15 cellular contexts compared by ENCODE assay signal in the genomic region with DNA sequence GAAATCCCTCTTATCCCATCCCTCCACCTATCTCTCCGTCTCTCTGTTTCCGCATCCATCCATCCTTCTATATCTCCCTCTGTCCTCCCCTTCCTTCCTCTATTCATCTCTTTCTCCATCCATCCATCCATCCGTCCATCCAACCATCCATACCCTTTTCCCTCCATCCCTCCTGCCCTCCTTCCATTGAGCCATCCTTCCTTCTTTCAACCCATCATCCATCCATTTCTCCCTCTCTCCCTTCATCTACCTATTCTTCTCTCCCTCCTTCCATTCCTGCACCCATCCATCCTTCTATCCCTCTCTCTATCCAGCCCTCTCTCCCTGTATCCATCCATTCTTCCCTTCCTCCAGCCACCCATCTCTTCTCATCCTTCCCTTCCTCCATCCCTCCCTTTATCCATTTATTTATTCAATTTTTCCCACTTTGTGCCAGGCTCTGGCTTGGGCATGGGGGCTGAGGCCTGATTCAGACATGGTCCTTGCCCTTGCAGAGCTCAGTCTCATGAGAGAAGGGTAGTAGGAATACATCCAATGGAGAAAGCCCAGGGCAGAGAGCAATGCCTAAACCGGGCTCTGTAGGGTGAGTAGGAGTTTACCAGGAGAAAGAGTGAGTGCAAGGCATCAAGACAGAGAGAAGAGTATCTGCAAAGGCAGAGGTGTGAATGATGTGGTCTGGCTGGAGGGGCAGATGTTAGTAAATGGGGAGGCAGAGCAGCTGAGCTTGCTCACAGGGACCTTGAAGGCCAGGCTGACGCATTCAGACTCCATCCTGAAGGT.
"Had no signal": no experiment of that assay in that cellular context is flagged by ENCODE, and none has a peak within 500 bp of the region (broad histone marks: within the 10 kb centered on the region; RNA-seq: fewer than 3 reads in every experiment).

No MANE protein-coding gene starts in this region.

- H3K27ac ChIP-seq: parathyroid adenoma, transverse colon had no signal

- H3K4me1 ChIP-seq: parathyroid adenoma, transverse colon had no signal

- H3K36me3 Mint-ChIP-seq: activated naive CD8-positive, alpha-beta T cell; mesothelial cell of epicardium had no signal

- H3K4me3 ChIP-seq: skin epidermis, transverse colon had no signal

- H3K9me3 ChIP-seq: transverse colon had no signal

- DNase-seq: activated CD4-positive, alpha-beta T cell treated with anti-CD3 and anti-CD28 coated beads for 36 hours; activated CD8-positive, alpha-beta T cell treated with anti-CD3 and anti-CD28 coated beads for 36 hours; activated effector memory CD4-positive, alpha-beta T cell treated with Interleukin-2 at 50 U/mL for 16 hours; activated T-cell treated with anti-CD3 and anti-CD28 coated beads, Interleukin-2, amount 50 U/mL, for 4 hours; dermis blood vessel endothelial cell; hippocampal formation; stimulated activated CD4-positive, alpha-beta T cell treated with anti-CD3 and anti-CD28 coated beads, Interleukin-4, amount 100 ng/mL, for 24 hours; stimulated activated naive CD4-positive, alpha-beta T cell treated with Interleukin-2 at 50 U/mL for 16 hours; T-helper 2 cell; transverse colon had no signal

- H3K4me3 Mint-ChIP-seq: activated CD4-positive, alpha-beta T cell treated with anti-CD3 and anti-CD28 coated beads for 36 hours; activated CD8-positive, alpha-beta T cell treated with anti-CD3 and anti-CD28 coated beads for 36 hours; activated naive CD8-positive, alpha-beta T cell; activated T-cell treated with anti-CD3 and anti-CD28 coated beads, Interleukin-2, amount 50 U/mL, for 4 hours; endodermal cell; mesothelial cell of epicardium had no signal

- H3K27me3 ChIP-seq: transverse colon had no signal

- H3K4me1 Mint-ChIP-seq: activated CD4-positive, alpha-beta T cell treated with anti-CD3 and anti-CD28 coated beads for 36 hours had no signal

- H3K9me3 Mint-ChIP-seq: activated CD8-positive, alpha-beta T cell treated with anti-CD3 and anti-CD28 coated beads for 36 hours; activated T-cell treated with anti-CD3 and anti-CD28 coated beads, Interleukin-2, amount 50 U/mL, for 4 hours; endodermal cell; mesothelial cell of epicardium had no signal

- ATAC-seq: activated CD4-positive, alpha-beta T cell treated with anti-CD3 and anti-CD28 coated beads for 36 hours; activated CD8-positive, alpha-beta T cell treated with anti-CD3 and anti-CD28 coated beads for 36 hours; activated T-cell treated with anti-CD3 and anti-CD28 coated beads, Interleukin-2, amount 50 U/mL, for 4 hours had no signal

- H3K27ac Mint-ChIP-seq: activated CD4-positive, alpha-beta T cell treated with anti-CD3 and anti-CD28 coated beads for 36 hours; activated CD8-positive, alpha-beta T cell treated with anti-CD3 and anti-CD28 coated beads for 36 hours; activated naive CD8-positive, alpha-beta T cell; endodermal cell; mesothelial cell of epicardium had no signal

- H3K27me3 Mint-ChIP-seq: activated CD4-positive, alpha-beta T cell treated with anti-CD3 and anti-CD28 coated beads for 36 hours; activated CD8-positive, alpha-beta T cell treated with anti-CD3 and anti-CD28 coated beads for 36 hours; activated naive CD8-positive, alpha-beta T cell had no signal

- H3K36me3 ChIP-seq: transverse colon had no signal
